In the genomic region with DNA sequence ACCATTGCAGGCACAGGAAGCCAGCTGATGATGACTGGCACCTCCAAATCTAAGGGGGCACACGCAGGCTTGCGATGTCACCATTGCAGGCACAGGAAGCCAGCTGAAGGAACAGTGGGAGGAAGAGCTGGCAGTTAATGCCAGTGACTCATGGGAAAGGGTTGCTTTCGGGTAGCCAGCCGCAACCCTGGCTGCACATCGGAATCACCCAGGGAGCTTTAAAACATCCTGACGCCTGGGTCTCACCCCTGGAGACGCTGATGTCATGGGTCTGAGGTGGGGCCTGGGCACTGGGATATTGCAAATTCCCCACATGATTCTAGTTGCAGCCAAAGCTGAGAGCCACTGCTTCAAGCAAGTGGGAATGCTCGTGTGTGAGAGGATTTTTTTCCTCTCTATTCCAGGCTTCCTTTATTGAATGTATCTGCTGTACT, we compare ENCODE assay signal across 9 cellular contexts. TPM values are rescaled to one million over a fixed set of nuclear protein-coding genes. Genes with fewer than 3 reads are reported as not detected.
DNase-seq lines count a peak whose midpoint lies in the region; ATAC-seq and TF ChIP-seq lines count a peak whose summit lies in the region.
"Had no signal": no experiment of that assay in that cellular context is flagged by ENCODE, and none has a peak within 500 bp of the region (broad histone marks: within the 10 kb centered on the region; RNA-seq: fewer than 3 reads in every experiment).

No MANE protein-coding gene starts in this region.

- H3K9ac ChIP-seq in stomach smooth muscle (ENCODE audit: low read length in 2 of 2) = peak overlapping the region in 1 of 2 donors; percentile 21

- intact Hi-C loops in right cardiac atrium (cut with DNase I) = no loop called here

- no peak overlapping the region for H3K4me3 ChIP-seq in right cardiac atrium (ENCODE audit: low read length)
- H3K4me3 ChIP-seq in stomach smooth muscle (ENCODE audit: low read length in 2 of 2) = peak overlapping the region in 1 of 2 donors; percentile 29

- H3K27ac ChIP-seq in right cardiac atrium (ENCODE audit: low read length) = peak overlapping the region; percentile 92
- peak overlapping the region; percentile 58 for H3K27ac ChIP-seq in stomach smooth muscle (ENCODE audit: low read length)

- ATAC-seq in right cardiac atrium = peak; percentile 90 to 94
- no peak for ATAC-seq in GM18505 (IDR thresholded peaks at IDR 0.05; ENCODE audit: unreplicated experiment)
- no peak for ATAC-seq in HG03175 (IDR thresholded peaks at IDR 0.05; ENCODE audit: unreplicated experiment)

- H3K27me3 ChIP-seq in right cardiac atrium (ENCODE audit: control insufficient read depth, insufficient read depth) (no peaks in the 10 kb centered on the region), stomach smooth muscle (ENCODE audit: control insufficient read depth in 1 of 2, insufficient read depth in 2 of 2, low read length in 2 of 2) (no peaks in the 10 kb centered on the region)

- TF ChIP-seq POLR2A in GM18505 (IDR thresholded peaks at IDR 0.05; ENCODE audit: borderline replicate concordance, extremely low read depth, insufficient read depth, insufficient read length) = no peak

- WGBS in right cardiac atrium = 44% methylated on average over 8 of the region's 8 CpGs

- H3K36me3 ChIP-seq in stomach smooth muscle (ENCODE audit: control insufficient read depth in 2 of 2, insufficient read depth in 2 of 2, low read length in 2 of 2) = no peaks in the 10 kb centered on the region

- DNase-seq in HK-2 (ENCODE audit: unreplicated experiment) = peak; percentile 79
- DNase-seq in amniotic epithelial cell (ENCODE audit: low read depth) = peak; percentile 92
- DNase-seq in right cardiac atrium = peak; percentile 87 to 91 (median 88)
- DNase-seq in SKM-1 treated with dmso at 0.1 percent for 144 hours (lab: John Stamatoyannopoulos, UW; ENCODE audit: unreplicated experiment) = no peak
- DNase-seq in DMS 273 (lab: John Stamatoyannopoulos, UW; ENCODE audit: unreplicated experiment) = no peak

- H3K9me3 ChIP-seq in right cardiac atrium (ENCODE audit: control insufficient read depth, low read length) (no peaks in the 10 kb centered on the region), stomach smooth muscle (ENCODE audit: control insufficient read depth in 2 of 2, low read length in 2 of 2) (no peaks in the 10 kb centered on the region)

- peaks cover 2% of the 10 kb centered on the region for H3K4me1 ChIP-seq in right cardiac atrium (ENCODE audit: control insufficient read depth, insufficient read depth, low read length)
- H3K4me1 ChIP-seq in stomach smooth muscle (ENCODE audit: control insufficient read depth, insufficient read depth, low read length) = peaks cover 19% of the 10 kb centered on the region

RNA-seq across cellular contexts. Expression of a gene that starts 16.1 kb away (rescaled TPM):
- total RNA-seq in right cardiac atrium = not detected
- polyA plus RNA-seq in right cardiac atrium = not detected
- total RNA-seq: mesothelial cell of epicardium had no signal

RNA-seq across cellular contexts. Expression of a gene that starts 49.5 kb away (rescaled TPM):
- 10 to 100 TPM; 21.4 to 36.9 (median 29.5) TPM for total RNA-seq in right cardiac atrium
- 22.7 TPM for polyA plus RNA-seq in right cardiac atrium

RNA-seq across cellular contexts. Expression of a gene that starts 49.6 kb away (rescaled TPM):
- 10 to 100 TPM; 60.2 to 77.7 (median 73.1) TPM for total RNA-seq in right cardiac atrium
- 75.2 TPM for polyA plus RNA-seq in right cardiac atrium

Comparison
In these comparisons a context has a peak if more than half of its experiments do, and no peak if none do; other contexts are left out.
1. DNase-seq: peak in HK-2 (single experiment), amniotic epithelial cell (single experiment) and right cardiac atrium (3 of 3); none in SKM-1 treated with dmso at 0.1 percent for 144 hours (single experiment) and DMS 273 (single experiment).
2. ATAC-seq: peak in right cardiac atrium (2 of 2); none in GM18505 (single experiment) and HG03175 (single experiment).